7 cellular contexts compared by ENCODE assay signal in the genomic region with DNA sequence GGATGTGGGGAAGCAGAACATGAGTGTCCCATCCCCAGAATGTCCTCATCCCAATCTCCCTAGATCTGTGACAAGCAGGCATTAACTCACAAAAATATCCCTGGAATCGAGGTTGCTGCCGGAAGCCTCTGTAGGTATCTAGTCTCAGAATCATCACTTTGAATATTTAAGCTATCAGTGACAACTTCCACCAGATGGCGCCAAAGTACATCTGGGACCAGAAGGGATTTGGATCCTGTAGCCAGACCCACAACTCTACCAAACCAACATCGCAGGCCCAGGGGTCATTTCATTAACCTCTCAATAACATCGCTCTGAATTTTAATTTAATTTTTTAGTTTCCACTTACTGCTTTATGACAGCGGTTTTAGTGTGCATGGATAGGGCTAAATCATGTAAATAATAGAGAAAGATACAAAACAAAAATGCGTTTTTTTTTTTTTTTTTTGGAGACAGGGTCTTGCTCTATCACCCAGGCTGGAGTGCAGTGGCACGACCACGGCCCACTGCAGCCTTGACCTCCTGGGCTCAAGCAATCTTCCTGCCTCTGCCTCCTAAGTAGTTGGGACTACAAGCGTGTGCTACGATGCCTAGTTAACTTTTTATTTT. TPM values are rescaled to one million over a fixed set of nuclear protein-coding genes. Genes with fewer than 3 reads are reported as not detected.
DNase-seq lines count a peak whose midpoint lies in the region; ATAC-seq and TF ChIP-seq lines count a peak whose summit lies in the region.

No MANE protein-coding gene starts in this region.

- DNase-seq in Karpas-422, result peak; percentile 93
- peak; percentile 91 for DNase-seq in OCI-M1 (lab: John Stamatoyannopoulos, UW)
- peak; percentile 69 for DNase-seq in activated T-cell treated with anti-CD3 and anti-CD28 coated beads for 1 hour (ENCODE audit: low read depth)
- no peak for DNase-seq in epithelial cell of proximal tubule (ENCODE audit: low read depth)
- DNase-seq in naive thymus-derived CD4-positive, alpha-beta T cell, result peak; percentile 40 to 74 (median 67)
- peak; percentile 45 for DNase-seq in stimulated activated naive B cell treated with anti-CD40 and anti-IgM and Interleukin-4, amounts not matched to agents 10 μg/mL and 1 μg/mL and 100 μg/mL, for 72 hours

- H3K4me3 Mint-ChIP-seq in naive thymus-derived CD4-positive, alpha-beta T cell, result peak overlapping the region; percentile 29 to 87 (median 78)
- H3K4me3 Mint-ChIP-seq in stimulated activated naive B cell treated with anti-CD40 and anti-IgM and Interleukin-4, amounts not matched to agents 10 μg/mL and 1 μg/mL and 100 μg/mL, for 72 hours, result no peak overlapping the region

- no peak overlapping the region for H3K4me3 ChIP-seq in Karpas-422 (ENCODE audit: low read length)
- no peak overlapping the region for H3K4me3 ChIP-seq in epithelial cell of proximal tubule (ENCODE audit: low read depth, low read length)
- no peak overlapping the region for H3K4me3 ChIP-seq in naive thymus-derived CD4-positive, alpha-beta T cell (ENCODE audit: low read length)

- no peak overlapping the region for H2AFZ ChIP-seq in Karpas-422 (ENCODE audit: low read length)

- peak overlapping the region; percentile 89 for H3K4me2 ChIP-seq in Karpas-422 (ENCODE audit: low read depth, low read length, poor library complexity, severe bottlenecking)

- TF ChIP-seq CTCF in epithelial cell of proximal tubule (conservative IDR thresholded peaks at IDR 0.05; ENCODE audit: low read depth, low read length), result peak; percentile 87

- no peak overlapping the region for H3K27ac ChIP-seq in Karpas-422 (ENCODE audit: low read length)
- H3K27ac ChIP-seq in naive thymus-derived CD4-positive, alpha-beta T cell (ENCODE audit: low read depth, low read length), result no peak overlapping the region

- no peaks in the 10 kb centered on the region for H4K20me1 ChIP-seq in Karpas-422 (ENCODE audit: insufficient read depth, low read depth, low read length)

- no peaks in the 10 kb centered on the region for H3K9me3 ChIP-seq in Karpas-422 (ENCODE audit: low read length)
- no peaks in the 10 kb centered on the region for H3K9me3 ChIP-seq in naive thymus-derived CD4-positive, alpha-beta T cell (ENCODE audit: control insufficient read depth in 2 of 3, low read length in 3 of 3)

- peak overlapping the region in 5 of 9 donors; percentile 20 to 55 (median 38) for H3K27ac Mint-ChIP-seq in naive thymus-derived CD4-positive, alpha-beta T cell
- no peak overlapping the region for H3K27ac Mint-ChIP-seq in stimulated activated naive B cell treated with anti-CD40 and anti-IgM and Interleukin-4, amounts not matched to agents 10 μg/mL and 1 μg/mL and 100 μg/mL, for 72 hours

- no peaks in the 10 kb centered on the region for H3K36me3 ChIP-seq in Karpas-422 (ENCODE audit: insufficient read depth, low read length)
- no peaks in the 10 kb centered on the region for H3K36me3 ChIP-seq in naive thymus-derived CD4-positive, alpha-beta T cell (ENCODE audit: control insufficient read depth in 2 of 3, insufficient read depth in 3 of 3, low read length in 3 of 3)

- H3K79me2 ChIP-seq in Karpas-422 (ENCODE audit: low read length), result peaks cover 31% of the 10 kb centered on the region

- H3K9ac ChIP-seq in Karpas-422 (ENCODE audit: low read length), result no peak overlapping the region

- no peaks in the 10 kb centered on the region for H3K9me3 Mint-ChIP-seq in naive thymus-derived CD4-positive, alpha-beta T cell
- no peaks in the 10 kb centered on the region for H3K9me3 Mint-ChIP-seq in stimulated activated naive B cell treated with anti-CD40 and anti-IgM and Interleukin-4, amounts not matched to agents 10 μg/mL and 1 μg/mL and 100 μg/mL, for 72 hours

- peak; percentile 46 for ATAC-seq in GM18499 (IDR thresholded peaks at IDR 0.05; ENCODE audit: insufficient read depth, unreplicated experiment)
- peak; percentile 67 for ATAC-seq in naive thymus-derived CD4-positive, alpha-beta T cell
- ATAC-seq in stimulated activated naive B cell treated with anti-CD40 and anti-IgM and Interleukin-4, amounts not matched to agents 10 μg/mL and 1 μg/mL and 100 μg/mL, for 72 hours (replicated peaks), result peak in 1 of 2 donors; percentile 48

- no peaks in the 10 kb centered on the region for H3K9me2 ChIP-seq in Karpas-422 (replicated peaks; ENCODE audit: insufficient read depth, low read length)

- CTCF ChIA-PET in naive thymus-derived CD4-positive, alpha-beta T cell (lab: Charles Lee), result interaction anchor here (0.6 to 2.6 kb wide), 12 partner anchors 9 to 59 kb away, joined by 3 to 16 read pairs (median 5); no protein-coding TSS in a partner anchor

- H3K36me3 Mint-ChIP-seq in naive thymus-derived CD4-positive, alpha-beta T cell, result peaks cover 0 to 10% (median 0%) of the 10 kb centered on the region in 5 donors
- peaks cover 3 to 4% of the 10 kb centered on the region in 2 donors for H3K36me3 Mint-ChIP-seq in stimulated activated naive B cell treated with anti-CD40 and anti-IgM and Interleukin-4, amounts not matched to agents 10 μg/mL and 1 μg/mL and 100 μg/mL, for 72 hours

- peaks cover 0 to 3% (median 0%) of the 10 kb centered on the region in 5 donors for H3K27me3 Mint-ChIP-seq in naive thymus-derived CD4-positive, alpha-beta T cell
- H3K27me3 Mint-ChIP-seq in stimulated activated naive B cell treated with anti-CD40 and anti-IgM and Interleukin-4, amounts not matched to agents 10 μg/mL and 1 μg/mL and 100 μg/mL, for 72 hours, result no peaks in the 10 kb centered on the region

- intact Hi-C loops in naive thymus-derived CD4-positive, alpha-beta T cell (cut with micrococcal nuclease), result loop anchor here (1.0 to 10.0 kb wide), 9 partner anchors 24 to 816 kb away; a partner anchor contains a TSS

- peaks cover 21 to 39% (median 32%) of the 10 kb centered on the region in 7 donors for H3K4me1 Mint-ChIP-seq in naive thymus-derived CD4-positive, alpha-beta T cell
- peaks cover 18 to 33% of the 10 kb centered on the region in 2 donors for H3K4me1 Mint-ChIP-seq in stimulated activated naive B cell treated with anti-CD40 and anti-IgM and Interleukin-4, amounts not matched to agents 10 μg/mL and 1 μg/mL and 100 μg/mL, for 72 hours

- no peaks in the 10 kb centered on the region for H3K27me3 ChIP-seq in Karpas-422 (ENCODE audit: low read length)
- no peaks in the 10 kb centered on the region for H3K27me3 ChIP-seq in naive thymus-derived CD4-positive, alpha-beta T cell (ENCODE audit: control insufficient read depth in 2 of 2, insufficient read depth in 2 of 2, low read length in 2 of 2)

- POLR2A ChIA-PET in naive thymus-derived CD4-positive, alpha-beta T cell (lab: Charles Lee), result interaction anchor here (1.3 kb wide), 1 partner anchor 782 kb away, joined by 3 read pairs; no protein-coding TSS in a partner anchor

- H3K4me1 ChIP-seq in Karpas-422 (ENCODE audit: low read length), result peaks cover 22% of the 10 kb centered on the region
- peaks cover 9 to 15% of the 10 kb centered on the region in 2 donors for H3K4me1 ChIP-seq in naive thymus-derived CD4-positive, alpha-beta T cell (ENCODE audit: control insufficient read depth in 2 of 2, insufficient read depth in 2 of 2, low read length in 2 of 2)

RNA-seq across cellular contexts. Expression of a gene that starts 1.1 kb away (rescaled TPM):
- total RNA-seq in Karpas-422 (2014; rRNA removed; shearing (Covaris generic); ENCODE audit: low replicate concordance), result 51.5 and 64.0 TPM in 2 replicates
- 124 and 140 TPM in 2 replicates for total RNA-seq in epithelial cell of proximal tubule
- total RNA-seq in naive thymus-derived CD4-positive, alpha-beta T cell, result 10 to 100 TPM; 27.2 to 33.4 (median 30.7) TPM
- 10 to 100 TPM; 39.6 to 43.9 TPM for polyA plus RNA-seq in naive thymus-derived CD4-positive, alpha-beta T cell

RNA-seq across cellular contexts. Expression of a gene that starts 28.3 kb away (rescaled TPM):
- 45.9 and 65.3 TPM in 2 replicates for total RNA-seq in Karpas-422 (2014; rRNA removed; shearing (Covaris generic); ENCODE audit: low replicate concordance)
- total RNA-seq in epithelial cell of proximal tubule, result 3.8 and 5.1 TPM in 2 replicates
- total RNA-seq in naive thymus-derived CD4-positive, alpha-beta T cell, result 10 to 100 TPM; 25.1 to 79.2 (median 57.6) TPM
- 1 to 10 TPM; 1.4 to 3.1 TPM for polyA plus RNA-seq in naive thymus-derived CD4-positive, alpha-beta T cell

RNA-seq across cellular contexts. Expression of a gene that starts 46.6 kb away (rescaled TPM):
- not detected in 2 replicates for total RNA-seq in Karpas-422 (2014; rRNA removed; shearing (Covaris generic); ENCODE audit: low replicate concordance)
- not detected in 2 replicates for total RNA-seq in epithelial cell of proximal tubule
- total RNA-seq in naive thymus-derived CD4-positive, alpha-beta T cell, result not detected
- not detected for polyA plus RNA-seq in naive thymus-derived CD4-positive, alpha-beta T cell

Comparison
In these comparisons a context has a peak if more than half of its experiments do, and no peak if none do; other contexts are left out.
1. H3K4me3 Mint-ChIP-seq: peak in naive thymus-derived CD4-positive, alpha-beta T cell (10 of 10); none in stimulated activated naive B cell treated with anti-CD40 and anti-IgM and Interleukin-4, amounts not matched to agents 10 μg/mL and 1 μg/mL and 100 μg/mL, for 72 hours (0 of 2).